ENCODE assay signal across 11 cellular contexts in the genomic region with DNA sequence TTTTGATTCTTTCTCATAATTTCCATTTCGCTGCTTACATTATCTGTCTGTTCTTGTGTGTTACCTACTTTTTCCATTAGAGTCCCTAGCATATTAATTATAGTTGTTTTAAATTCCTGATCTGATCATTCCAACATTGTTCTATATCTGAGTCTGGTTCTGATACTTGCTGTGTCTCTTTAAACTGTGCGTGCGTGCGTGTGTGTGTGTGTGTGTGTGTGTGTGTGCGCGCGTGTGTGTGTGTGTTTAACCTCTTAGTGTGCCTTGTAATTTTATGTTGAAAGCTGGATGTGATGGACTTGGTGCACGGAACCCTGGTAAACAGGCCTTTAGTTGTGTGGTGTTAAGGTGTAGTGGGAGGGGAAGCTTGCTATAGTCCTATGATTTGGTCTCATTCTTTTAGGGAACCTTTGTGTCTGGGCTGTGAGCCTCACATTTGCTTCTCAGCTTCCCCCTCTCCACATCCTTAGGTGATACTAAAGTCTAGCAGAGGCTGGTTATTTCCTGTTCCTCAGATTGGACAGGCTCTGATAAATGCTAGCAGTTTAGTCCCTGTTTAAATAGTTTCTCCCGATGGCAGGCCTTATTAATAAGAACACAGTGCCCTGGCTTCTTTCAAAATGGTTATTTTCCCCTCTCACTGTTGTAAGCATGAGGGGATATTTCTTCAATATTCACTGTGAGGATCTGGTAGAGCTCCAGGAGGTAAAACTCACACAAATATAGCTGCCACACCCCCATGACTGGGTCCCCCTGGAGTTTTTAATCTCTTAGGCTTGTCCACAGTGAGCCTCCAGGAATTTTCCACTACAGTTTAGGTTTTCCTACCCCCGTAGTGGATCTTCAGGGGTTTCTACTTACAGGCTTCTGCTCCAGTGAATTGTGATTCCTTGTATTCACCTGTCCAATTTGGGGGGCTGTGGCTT.
DNase-seq lines count a peak whose midpoint lies in the region; ATAC-seq and TF ChIP-seq lines count a peak whose summit lies in the region.
"Had no signal": no experiment of that assay in that cellular context is flagged by ENCODE, and none has a peak within 500 bp of the region (broad histone marks: within the 10 kb centered on the region; RNA-seq: fewer than 3 reads in every experiment).

No MANE protein-coding gene starts in this region.

- no peaks in the 10 kb centered on the region for H3K4me1 ChIP-seq in breast epithelium

- TF ChIP-seq CTCF in breast epithelium (IDR thresholded peaks at IDR 0.05), result no peak

- H3K4me3 Mint-ChIP-seq in natural killer cell treated with Interleukin-12 subunit alpha and Interleukin-12 subunit beta and Interleukin-15 and Interleukin-18, amount 100 ng/mL, for 72 hours, result no peak overlapping the region

- no peak for TF ChIP-seq POLR2A in breast epithelium (IDR thresholded peaks at IDR 0.05)

- no peaks in the 10 kb centered on the region for H3K9me3 ChIP-seq in breast epithelium
- H3K9me3 ChIP-seq: HAP-1 had no signal

- no peaks in the 10 kb centered on the region for H3K36me3 ChIP-seq in breast epithelium
- H3K36me3 ChIP-seq: HAP-1 had no signal

- peak; percentile 67 for DNase-seq in DMS79 treated with DMSO at 0.1 percent for 48 hours (lab: John Stamatoyannopoulos, UW)
- DNase-seq in NCI-H1092 (lab: John Stamatoyannopoulos, UW), result peak; percentile 63
- no peak for DNase-seq in breast epithelium (ENCODE audit: low spot score in 2 of 2)
- DNase-seq in natural killer cell treated with Interleukin-12 subunit alpha and Interleukin-12 subunit beta and Interleukin-15 and Interleukin-18, amount 100 ng/mL, for 72 hours (ENCODE audit: low spot score), result no peak
- DNase-seq in hepatic stellate cell (ENCODE audit: low spot score), result no peak
- no peak for DNase-seq in middle frontal gyrus (ENCODE audit: extremely low spot score, low spot score)
- DNase-seq: KG1 had no signal

- intact Hi-C loops in breast epithelium (cut with DNase I; ENCODE audit: low total_unique reads), result no loop called here

- peaks cover 13% of the 10 kb centered on the region for H3K36me3 Mint-ChIP-seq in natural killer cell treated with Interleukin-12 subunit alpha and Interleukin-12 subunit beta and Interleukin-15 and Interleukin-18, amount 100 ng/mL, for 72 hours

- peak overlapping the region in 1 of 3 donors; percentile 20 for H3K4me3 ChIP-seq in breast epithelium
- H3K4me3 ChIP-seq: GM12878, HAP-1 had no signal

- peak overlapping the region; percentile 67 to 84 for H3K27ac ChIP-seq in breast epithelium

- ATAC-seq in natural killer cell treated with Interleukin-12 subunit alpha and Interleukin-12 subunit beta and Interleukin-15 and Interleukin-18, amount 100 ng/mL, for 72 hours, result no peak
- no peak for ATAC-seq in activated CD4-positive, CD25-positive, alpha-beta regulatory T cell treated with anti-CD3 and anti-CD28 coated beads, Interleukin-2, amount 50 U/mL, for 24 hours
- ATAC-seq in HG03095 (IDR thresholded peaks at IDR 0.05; ENCODE audit: unreplicated experiment), result no peak
- ATAC-seq: GM12878 had no signal

- H3K27me3 Mint-ChIP-seq in natural killer cell treated with Interleukin-12 subunit alpha and Interleukin-12 subunit beta and Interleukin-15 and Interleukin-18, amount 100 ng/mL, for 72 hours, result no peaks in the 10 kb centered on the region

- no peaks in the 10 kb centered on the region for H3K9me3 Mint-ChIP-seq in natural killer cell treated with Interleukin-12 subunit alpha and Interleukin-12 subunit beta and Interleukin-15 and Interleukin-18, amount 100 ng/mL, for 72 hours

- H3K27ac Mint-ChIP-seq in natural killer cell treated with Interleukin-12 subunit alpha and Interleukin-12 subunit beta and Interleukin-15 and Interleukin-18, amount 100 ng/mL, for 72 hours, result peak overlapping the region; percentile 5 to 15

- no peaks in the 10 kb centered on the region for H3K27me3 ChIP-seq in breast epithelium

- H3K4me1 Mint-ChIP-seq in natural killer cell treated with Interleukin-12 subunit alpha and Interleukin-12 subunit beta and Interleukin-15 and Interleukin-18, amount 100 ng/mL, for 72 hours (ENCODE audit: low read depth in 2 of 2), result peaks cover 28 to 41% of the 10 kb centered on the region in 2 donors

Comparison
In these comparisons a context has a peak if more than half of its experiments do, and no peak if none do; other contexts are left out.
1. DNase-seq: peak in DMS79 treated with DMSO at 0.1 percent for 48 hours (single experiment) and NCI-H1092 (single experiment); none in breast epithelium (0 of 2), natural killer cell treated with Interleukin-12 subunit alpha and Interleukin-12 subunit beta and Interleukin-15 and Interleukin-18, amount 100 ng/mL, for 72 hours (single experiment), hepatic stellate cell (single experiment) and middle frontal gyrus (single experiment).